18 cellular contexts compared by ENCODE assay signal in the genomic region with DNA sequence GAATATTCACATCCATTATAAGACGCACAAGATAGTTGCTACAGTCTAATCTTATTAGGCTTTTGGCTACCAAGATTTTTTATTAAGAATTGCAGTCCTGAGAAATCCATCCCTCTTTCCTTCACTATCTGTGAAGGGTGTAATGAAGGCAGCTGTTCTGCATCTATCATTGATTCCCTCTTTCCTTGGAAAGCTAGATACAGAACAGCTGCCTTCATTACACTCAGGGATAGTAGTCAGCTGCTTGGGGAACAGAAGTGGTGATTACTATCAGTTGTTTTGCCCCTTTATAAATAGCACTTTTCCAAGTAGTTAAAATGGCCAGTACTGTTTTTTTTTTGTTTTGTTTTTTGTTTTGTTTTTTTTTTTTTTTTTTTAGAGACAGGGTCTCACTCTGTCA.
DNase-seq lines count a peak whose midpoint lies in the region; ATAC-seq and TF ChIP-seq lines count a peak whose summit lies in the region.
"Had no signal": no experiment of that assay in that cellular context is flagged by ENCODE, and none has a peak within 500 bp of the region (broad histone marks: within the 10 kb centered on the region; RNA-seq: fewer than 3 reads in every experiment).

No MANE protein-coding gene starts in this region.

- no peak overlapping the region for H3K27ac ChIP-seq in heart right ventricle
- no peak overlapping the region for H3K27ac ChIP-seq in right cardiac atrium (ENCODE audit: low read length)
- H3K27ac ChIP-seq: A549, C4-2B, GM23248, HL-60 had no signal

- H3K4me1 ChIP-seq in heart right ventricle (no peaks in the 10 kb centered on the region), right cardiac atrium (ENCODE audit: control insufficient read depth, insufficient read depth, low read length) (no peaks in the 10 kb centered on the region)
- H3K4me1 ChIP-seq: A549, HAP-1 had no signal

- H3K27me3 Mint-ChIP-seq in glutamatergic neuron (ENCODE audit: unreplicated experiment) (no peaks in the 10 kb centered on the region), nephron (ENCODE audit: low read depth) (no peaks in the 10 kb centered on the region)
- H3K27me3 Mint-ChIP-seq: CD4-positive, alpha-beta memory T cell had no signal

- H3K4me3 ChIP-seq in heart right ventricle (no peak overlapping the region), right cardiac atrium (ENCODE audit: low read length) (no peak overlapping the region), LNCaP clone FGC (ENCODE audit: low read depth, low read length) (no peak overlapping the region)
- H3K4me3 ChIP-seq: A549, GM23248, HAP-1 had no signal

- H3K27ac Mint-ChIP-seq in glutamatergic neuron (ENCODE audit: unreplicated experiment), result peak overlapping the region; percentile 28
- H3K27ac Mint-ChIP-seq in nephron, result peak overlapping the region in 2 of 3 experiments; percentile 31 to 55

- WGBS in heart right ventricle, 2 donors, result 75 to 85% methylated on average over 1 of the region's 1 CpG
- 66% methylated on average over 1 of the region's 1 CpG for WGBS in right cardiac atrium

- peaks cover 0 to 96% (median 7%) of the 10 kb centered on the region in 9 donors for H3K36me3 ChIP-seq in heart right ventricle

- intact Hi-C loops in heart right ventricle (cut with DNase I) (no loop called here), right cardiac atrium (cut with DNase I) (no loop called here)

- H3K9me3 Mint-ChIP-seq in glutamatergic neuron (ENCODE audit: unreplicated experiment), result peaks cover 6% of the 10 kb centered on the region
- H3K9me3 Mint-ChIP-seq in nephron, result no peaks in the 10 kb centered on the region
- H3K9me3 Mint-ChIP-seq: CD4-positive, alpha-beta memory T cell had no signal

- TF ChIP-seq CTCF in heart right ventricle (IDR thresholded peaks at IDR 0.05), result no peak
- no peak for TF ChIP-seq CTCF in LNCaP clone FGC (IDR thresholded peaks at IDR 0.05; ENCODE audit: control insufficient read depth, extremely low read depth, insufficient read depth)
- TF ChIP-seq CTCF in glutamatergic neuron (IDR thresholded peaks at IDR 0.05; ENCODE audit: partially characterized antibody, unreplicated experiment), result no peak
- no peak for TF ChIP-seq CTCF in nephron (IDR thresholded peaks at IDR 0.05; ENCODE audit: unreplicated experiment in 3 of 3)

- no peaks in the 10 kb centered on the region for H3K27me3 ChIP-seq in heart right ventricle
- no peaks in the 10 kb centered on the region for H3K27me3 ChIP-seq in right cardiac atrium (ENCODE audit: control insufficient read depth, insufficient read depth)

- H3K4me1 Mint-ChIP-seq in glutamatergic neuron (ENCODE audit: low read depth, unreplicated experiment), result peaks cover 17% of the 10 kb centered on the region
- peaks cover 6% of the 10 kb centered on the region for H3K4me1 Mint-ChIP-seq in nephron

- peaks cover under 1% of the 10 kb centered on the region for H3K36me3 Mint-ChIP-seq in glutamatergic neuron (ENCODE audit: unreplicated experiment)
- H3K36me3 Mint-ChIP-seq in nephron (ENCODE audit: low read depth), result peaks cover 47% of the 10 kb centered on the region

- H3K4me3 Mint-ChIP-seq in glutamatergic neuron (ENCODE audit: unreplicated experiment) (no peak overlapping the region), nephron (no peak overlapping the region)
- H3K4me3 Mint-ChIP-seq: CD4-positive, alpha-beta memory T cell had no signal

- ATAC-seq in heart right ventricle (peak in 5 of 8 donors; percentile 47 to 76 (median 52)), right cardiac atrium (no peak), HG03378 (IDR thresholded peaks at IDR 0.05; ENCODE audit: unreplicated experiment) (no peak)
- ATAC-seq: A549 had no signal

- DNase-seq in heart right ventricle, result no peak
- DNase-seq in right cardiac atrium, result no peak
- DNase-seq in LNCaP clone FGC (ENCODE audit: low read depth), result peak; percentile 8
- DNase-seq in glutamatergic neuron, result no peak
- no peak for DNase-seq in putamen (ENCODE audit: low spot score)
- DNase-seq in NCI-H146 (lab: John Stamatoyannopoulos, UW), result no peak
- DNase-seq: AML-193; CD4-positive, alpha-beta memory T cell; DMS153; DMS79; GDM1; GM23248 had no signal

- H3K9me3 ChIP-seq in heart right ventricle (no peaks in the 10 kb centered on the region), right cardiac atrium (ENCODE audit: control insufficient read depth, low read length) (no peaks in the 10 kb centered on the region)
- H3K9me3 ChIP-seq: A549, HAP-1 had no signal

Comparison
In these comparisons a context has a peak if more than half of its experiments do, and no peak if none do; other contexts are left out.
1. ATAC-seq: peak in heart right ventricle (5 of 8); none in right cardiac atrium (0 of 2) and HG03378 (single experiment).